In the genomic region with DNA sequence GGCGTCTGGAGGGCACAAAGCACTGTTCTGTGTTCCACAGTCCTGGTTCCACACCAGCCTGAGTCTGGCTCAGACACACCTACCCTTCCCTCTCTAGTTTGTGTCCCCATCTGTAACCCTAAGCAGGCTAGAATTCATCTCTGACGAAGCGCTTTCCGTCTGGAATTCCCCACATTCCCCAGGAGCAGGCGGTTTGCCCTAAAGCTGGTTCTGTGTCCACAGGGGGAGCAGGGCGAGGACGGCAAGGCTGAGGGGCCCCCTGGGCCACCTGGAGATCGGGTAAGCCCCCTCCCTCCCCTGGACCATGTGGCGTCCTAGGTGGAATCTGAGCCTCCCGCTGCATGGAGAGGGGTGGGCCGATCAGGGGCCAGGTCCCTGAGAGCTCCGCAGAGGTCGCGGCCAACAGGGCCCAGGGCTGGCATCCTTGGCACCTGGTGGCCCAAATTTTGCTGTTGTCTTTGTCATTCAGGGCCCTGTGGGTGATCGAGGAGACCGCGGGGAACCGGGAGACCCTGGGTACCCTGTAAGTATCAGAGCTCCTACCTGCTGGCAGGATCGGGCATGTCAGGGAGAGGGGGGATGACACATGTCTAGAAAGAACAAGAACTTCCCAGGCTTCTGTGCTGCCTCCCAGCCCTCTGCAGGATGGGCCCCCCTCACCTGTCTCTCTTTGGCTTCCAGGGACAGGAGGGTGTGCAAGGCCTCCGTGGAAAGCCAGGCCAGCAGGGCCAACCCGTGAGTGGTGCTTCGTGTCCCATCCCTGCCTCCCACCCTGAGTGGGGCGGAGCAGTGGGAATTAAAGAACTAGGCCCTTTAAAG, we compare ENCODE assay signal across 1 cellular context.
TF ChIP-seq lines count a peak whose summit lies in the region.

No MANE protein-coding gene starts in this region.

TF ChIP-seq in H1, 55 proteins besides CTCF, POLR2A, EP300 and RAD21 (continued from another document):
- TF ChIP-seq TEAD4 (IDR thresholded peaks at IDR 0.05; ENCODE audit: low read depth, low read length) (peak; percentile 91), MAFK (IDR thresholded peaks at IDR 0.05; ENCODE audit: low read depth, low read length) (peak; percentile 33; the same call in 1 of the 2 replicates), KDM5A (IDR thresholded peaks at IDR 0.05; ENCODE audit: low read length) (no peak), HDAC2 (IDR thresholded peaks at IDR 0.05; ENCODE audit: borderline replicate concordance in 1 of 2, low read depth in 2 of 2, low read length in 2 of 2) (0 out of 4 replicates have a peak, but pooled peaks of 1 of the 2 experiments have one; percentile 49), TCF12 (IDR thresholded peaks at IDR 0.05; ENCODE audit: low read depth, low read length) (0 out of 2 replicates have a peak, but pooled peaks have one; percentile 21), BACH1 (IDR thresholded peaks at IDR 0.05; ENCODE audit: low read length) (0 out of 2 replicates have a peak, but pooled peaks have one; percentile 26), YY1 (IDR thresholded peaks at IDR 0.05; ENCODE audit: low read depth, low read length) (0 out of 2 replicates have a peak, but pooled peaks have one; percentile 5), SIX5 (IDR thresholded peaks at IDR 0.05; ENCODE audit: low read depth, low read length) (no peak), ASH2L (IDR thresholded peaks at IDR 0.05; ENCODE audit: low read length) (peak; percentile 38), SP1 (IDR thresholded peaks at IDR 0.05; ENCODE audit: low read depth, low read length) (0 out of 2 replicates have a peak, but pooled peaks have one; percentile 32), CHD2 (IDR thresholded peaks at IDR 0.05; ENCODE audit: low read length) (no peak)
- TF ChIP-seq, protein P1, sequence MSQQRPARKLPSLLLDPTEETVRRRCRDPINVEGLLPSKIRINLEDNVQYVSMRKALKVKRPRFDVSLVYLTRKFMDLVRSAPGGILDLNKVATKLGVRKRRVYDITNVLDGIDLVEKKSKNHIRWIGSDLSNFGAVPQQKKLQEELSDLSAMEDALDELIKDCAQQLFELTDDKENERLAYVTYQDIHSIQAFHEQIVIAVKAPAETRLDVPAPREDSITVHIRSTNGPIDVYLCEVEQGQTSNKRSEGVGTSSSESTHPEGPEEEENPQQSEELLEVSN (IDR thresholded peaks at IDR 0.05) = peak; percentile 93
